ENCODE assay signal across 9 cellular contexts in genomic region chr1:154222518-154222917, GRCh38. TPM values are rescaled to one million over a fixed set of nuclear protein-coding genes. Genes with fewer than 3 reads are reported as not detected.
DNase-seq lines count a peak whose midpoint lies in the region; ATAC-seq and TF ChIP-seq lines count a peak whose summit lies in the region.
"Had no signal": no experiment of that assay in that cellular context is flagged by ENCODE, and none has a peak within 500 bp of the region (broad histone marks: within the 10 kb centered on the region; RNA-seq: fewer than 3 reads in every experiment).

No MANE protein-coding gene starts in this region.

- in situ Hi-C loops in astrocyte of the cerebellum (cut with HindIII; ENCODE audit: low sequenced_read_pairs): no loop called here

- no peak for ATAC-seq in GM18517 (IDR thresholded peaks at IDR 0.05; ENCODE audit: unreplicated experiment)
- no peak for ATAC-seq in GM21447 (IDR thresholded peaks at IDR 0.05; ENCODE audit: unreplicated experiment)

- H3K36me3 ChIP-seq in ACC112 (ENCODE audit: insufficient read depth, low read length) (peaks cover 43% of the 10 kb centered on the region), mesodermal cell (ENCODE audit: control insufficient read depth, insufficient read depth, low read length) (peaks cover 54% of the 10 kb centered on the region)

- TF ChIP-seq CTCF in HFF-Myc (IDR thresholded peaks at IDR 0.05; ENCODE audit: low read depth, low read length, missing control alignments) (no peak), astrocyte of the cerebellum (IDR thresholded peaks at IDR 0.05; ENCODE audit: low read depth, low read length, missing control alignments) (no peak)

- peak overlapping the region; percentile 98 for H3K27ac ChIP-seq in ACC112 (ENCODE audit: low read depth, low read length)
- no peak overlapping the region for H3K27ac ChIP-seq in mesodermal cell (ENCODE audit: low read depth, low read length, severe bottlenecking)
- no peak overlapping the region for H3K27ac ChIP-seq in caudate nucleus (ENCODE audit: low read depth, low read length)

- H3K4me3 ChIP-seq in ACC112 (ENCODE audit: low read depth, low read length): peak overlapping the region; percentile 100
- peak overlapping the region; percentile 95 for H3K4me3 ChIP-seq in HFF-Myc (replicated peaks; ENCODE audit: low read depth, low read length)
- H3K4me3 ChIP-seq in astrocyte of the cerebellum (ENCODE audit: low read depth, low read length): peak overlapping the region; percentile 88
- H3K4me3 ChIP-seq in mesodermal cell (ENCODE audit: extremely low read depth, insufficient read depth, low read length, poor library complexity, severe bottlenecking): peak overlapping the region; percentile 91

- DNase-seq in HFF-Myc (ENCODE audit: extremely low read depth, low read depth) (no peak), astrocyte of the cerebellum (ENCODE audit: low read depth) (no peak), caudate nucleus (lab: John Stamatoyannopoulos, UW) (no peak), posterior cingulate gyrus (no peak)
- DNase-seq: NCI-H526 treated with DMSO at 0.1 percent for 48 hours had no signal

- H2AFZ ChIP-seq in ACC112 (ENCODE audit: low read length, unreplicated experiment): no peak overlapping the region

- 100% methylated on average over 1 of the region's 1 CpG; no CpG with 5 or more reads in 1 of the 2 experiments for WGBS in mesodermal cell (ENCODE audit: insufficient coverage in 2 of 2), 2 experiments

- H3K27me3 ChIP-seq in ACC112 (ENCODE audit: insufficient read depth, low read length): no peaks in the 10 kb centered on the region

- H3K79me2 ChIP-seq in ACC112 (ENCODE audit: control insufficient read depth, insufficient read depth, low read length, unreplicated experiment): peaks cover 97% of the 10 kb centered on the region

- intact Hi-C loops in posterior cingulate gyrus (cut with DNase I): loop anchor here (5.0 kb wide), 1 partner anchor 50 kb away; the partner anchor contains the start of gene HAX1

- H3K4me1 ChIP-seq in ACC112 (ENCODE audit: control insufficient read depth, insufficient read depth, low read length, unreplicated experiment) (peaks cover 49% of the 10 kb centered on the region), mesodermal cell (ENCODE audit: control insufficient read depth, insufficient read depth, low read length, poor library complexity, severe bottlenecking) (no peaks in the 10 kb centered on the region)

- H3K9me3 ChIP-seq in mesodermal cell (ENCODE audit: control insufficient read depth, low read length): no peaks in the 10 kb centered on the region

RNA-seq across cellular contexts. Expression of gene UBAP2L, which starts 1.8 kb away (rescaled TPM):
- 151 TPM for polyA plus RNA-seq in mesodermal cell (2013, experiment 1 of 2)
- polyA plus RNA-seq in mesodermal cell (2013, experiment 2 of 2): 131 TPM

RNA-seq across cellular contexts. Expression of gene CFAP141, which starts 16.4 kb away (rescaled TPM):
- not detected for polyA plus RNA-seq in mesodermal cell (2013, experiment 1 of 2)
- polyA plus RNA-seq in mesodermal cell (2013, experiment 2 of 2): not detected

RNA-seq across cellular contexts. Expression of gene TPM3, which starts 30.6 kb away (rescaled TPM):
- polyA plus RNA-seq in mesodermal cell (2013, experiment 1 of 2): 482 TPM
- 441 TPM for polyA plus RNA-seq in mesodermal cell (2013, experiment 2 of 2)

RNA-seq across cellular contexts. Expression of gene HAX1, which starts 49.9 kb away (rescaled TPM):
- polyA plus RNA-seq in mesodermal cell (2013, experiment 1 of 2): 103 TPM
- 99.7 TPM for polyA plus RNA-seq in mesodermal cell (2013, experiment 2 of 2)
